Comparison of ENCODE assay signal across 1 cellular context in the genomic region with DNA sequence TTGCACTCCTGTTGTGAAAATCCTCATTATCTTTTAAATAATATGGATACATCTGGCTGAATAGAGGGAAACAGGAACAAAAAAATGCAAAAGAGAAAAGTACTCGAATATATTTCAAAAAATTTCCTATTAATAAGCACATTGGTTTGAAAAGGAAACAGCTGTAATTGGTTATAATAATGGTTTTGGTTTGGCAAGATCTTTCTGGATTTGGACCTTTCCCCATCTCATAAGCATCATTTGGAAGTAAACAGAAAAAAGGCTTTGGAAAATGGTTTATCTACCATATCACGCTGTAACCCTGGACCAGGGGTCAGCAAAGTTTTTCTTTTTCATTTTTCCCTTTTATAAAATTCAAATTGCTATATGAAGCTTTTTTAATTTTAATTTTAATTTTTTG.
TF ChIP-seq lines count a peak whose summit lies in the region.

No MANE protein-coding gene starts in this region.

TF ChIP-seq in GM12878, 131 proteins besides CTCF, POLR2A, EP300 and RAD21:
- TF ChIP-seq KAT2A (conservative IDR thresholded peaks at IDR 0.05; ENCODE audit: control insufficient read depth, low read depth, low read length) (no peak), STAT3 (IDR thresholded peaks at IDR 0.05; ENCODE audit: low read depth, low read length) (no peak), ZNF622 (IDR thresholded peaks at IDR 0.05) (no peak), SIN3A (IDR thresholded peaks at IDR 0.05; ENCODE audit: low read depth, low read length) (no peak), TCF12 (IDR thresholded peaks at IDR 0.05; ENCODE audit: low read depth, low read length) (no peak), NFYA (IDR thresholded peaks at IDR 0.05; ENCODE audit: borderline replicate concordance, low read depth, low read length) (no peak), SREBF2 (IDR thresholded peaks at IDR 0.05; ENCODE audit: low read length) (no peak), EED (IDR thresholded peaks at IDR 0.05; ENCODE audit: low read depth) (no peak), CHD2 (IDR thresholded peaks at IDR 0.05; ENCODE audit: borderline replicate concordance, low read depth, low read length) (no peak), REST (IDR thresholded peaks at IDR 0.05; ENCODE audit: low read depth, low read length) (no peak)
- TF ChIP-seq, protein P1, sequence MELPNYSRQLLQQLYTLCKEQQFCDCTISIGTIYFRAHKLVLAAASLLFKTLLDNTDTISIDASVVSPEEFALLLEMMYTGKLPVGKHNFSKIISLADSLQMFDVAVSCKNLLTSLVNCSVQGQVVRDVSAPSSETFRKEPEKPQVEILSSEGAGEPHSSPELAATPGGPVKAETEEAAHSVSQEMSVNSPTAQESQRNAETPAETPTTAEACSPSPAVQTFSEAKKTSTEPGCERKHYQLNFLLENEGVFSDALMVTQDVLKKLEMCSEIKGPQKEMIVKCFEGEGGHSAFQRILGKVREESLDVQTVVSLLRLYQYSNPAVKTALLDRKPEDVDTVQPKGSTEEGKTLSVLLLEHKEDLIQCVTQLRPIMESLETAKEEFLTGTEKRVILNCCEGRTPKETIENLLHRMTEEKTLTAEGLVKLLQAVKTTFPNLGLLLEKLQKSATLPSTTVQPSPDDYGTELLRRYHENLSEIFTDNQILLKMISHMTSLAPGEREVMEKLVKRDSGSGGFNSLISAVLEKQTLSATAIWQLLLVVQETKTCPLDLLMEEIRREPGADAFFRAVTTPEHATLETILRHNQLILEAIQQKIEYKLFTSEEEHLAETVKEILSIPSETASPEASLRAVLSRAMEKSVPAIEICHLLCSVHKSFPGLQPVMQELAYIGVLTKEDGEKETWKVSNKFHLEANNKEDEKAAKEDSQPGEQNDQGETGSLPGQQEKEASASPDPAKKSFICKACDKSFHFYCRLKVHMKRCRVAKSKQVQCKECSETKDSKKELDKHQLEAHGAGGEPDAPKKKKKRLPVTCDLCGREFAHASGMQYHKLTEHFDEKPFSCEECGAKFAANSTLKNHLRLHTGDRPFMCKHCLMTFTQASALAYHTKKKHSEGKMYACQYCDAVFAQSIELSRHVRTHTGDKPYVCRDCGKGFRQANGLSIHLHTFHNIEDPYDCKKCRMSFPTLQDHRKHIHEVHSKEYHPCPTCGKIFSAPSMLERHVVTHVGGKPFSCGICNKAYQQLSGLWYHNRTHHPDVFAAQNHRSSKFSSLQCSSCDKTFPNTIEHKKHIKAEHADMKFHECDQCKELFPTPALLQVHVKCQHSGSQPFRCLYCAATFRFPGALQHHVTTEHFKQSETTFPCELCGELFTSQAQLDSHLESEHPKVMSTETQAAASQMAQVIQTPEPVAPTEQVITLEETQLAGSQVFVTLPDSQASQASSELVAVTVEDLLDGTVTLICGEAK (IDR thresholded peaks at IDR 0.05; ENCODE audit: borderline replicate concordance): no peak
- TF ChIP-seq, protein P2, sequence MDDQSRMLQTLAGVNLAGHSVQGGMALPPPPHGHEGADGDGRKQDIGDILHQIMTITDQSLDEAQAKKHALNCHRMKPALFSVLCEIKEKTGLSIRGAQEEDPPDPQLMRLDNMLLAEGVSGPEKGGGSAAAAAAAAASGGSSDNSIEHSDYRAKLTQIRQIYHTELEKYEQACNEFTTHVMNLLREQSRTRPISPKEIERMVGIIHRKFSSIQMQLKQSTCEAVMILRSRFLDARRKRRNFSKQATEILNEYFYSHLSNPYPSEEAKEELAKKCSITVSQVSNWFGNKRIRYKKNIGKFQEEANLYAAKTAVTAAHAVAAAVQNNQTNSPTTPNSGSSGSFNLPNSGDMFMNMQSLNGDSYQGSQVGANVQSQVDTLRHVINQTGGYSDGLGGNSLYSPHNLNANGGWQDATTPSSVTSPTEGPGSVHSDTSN (IDR thresholded peaks at IDR 0.05; ENCODE audit: insufficient replicate concordance, low read depth, low read length): no peak
